Comparison of ENCODE assay signal across 1 cellular context in the genomic region with DNA sequence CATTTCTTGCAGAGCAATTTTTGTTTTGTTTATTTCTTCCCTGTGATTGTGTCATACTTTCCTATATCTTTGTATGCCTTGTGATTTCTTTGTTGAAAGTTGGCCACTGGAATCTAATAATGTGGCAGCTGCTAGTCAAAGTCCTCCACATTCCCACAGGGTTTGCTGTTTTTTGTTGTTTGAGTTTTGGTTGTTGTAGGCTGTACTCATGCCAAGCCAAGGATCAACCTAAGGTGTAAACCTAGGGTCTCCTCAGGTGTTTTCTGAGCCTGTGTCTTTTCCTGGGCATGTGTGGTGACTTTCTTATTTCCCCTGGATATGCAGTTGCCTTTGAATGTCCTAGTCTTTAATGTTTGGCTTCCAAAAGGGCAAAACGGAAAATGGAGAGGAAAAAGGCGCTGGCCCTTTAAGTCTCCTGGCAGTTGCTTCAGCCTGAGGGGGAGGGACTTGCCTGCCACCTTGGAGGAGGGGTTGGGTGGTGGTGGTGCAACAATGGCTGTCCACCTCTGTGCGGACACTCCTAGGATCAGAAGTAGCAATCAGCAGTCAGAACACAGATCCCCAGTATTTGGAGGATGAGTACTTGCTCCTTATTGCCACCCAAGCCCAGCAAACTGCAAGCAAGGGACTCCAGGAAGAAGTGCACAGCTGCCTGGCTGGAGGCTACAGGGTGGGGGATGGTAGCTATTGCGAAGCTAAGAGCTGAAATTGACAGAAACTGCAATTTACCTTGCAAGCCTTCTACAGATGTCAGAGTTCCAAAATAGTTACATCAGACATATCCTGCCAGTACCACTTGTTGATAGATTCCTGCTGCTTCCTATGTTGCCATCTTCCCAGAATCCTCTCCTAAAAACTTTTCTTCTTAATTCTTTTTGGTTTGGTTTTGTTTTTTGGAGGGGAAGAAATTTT.
TF ChIP-seq lines count a peak whose summit lies in the region.

No MANE protein-coding gene starts in this region.

TF ChIP-seq in HEK293, 187 proteins besides CTCF, POLR2A, EP300 and RAD21 (continued from another document):
- TF ChIP-seq, protein P1, sequence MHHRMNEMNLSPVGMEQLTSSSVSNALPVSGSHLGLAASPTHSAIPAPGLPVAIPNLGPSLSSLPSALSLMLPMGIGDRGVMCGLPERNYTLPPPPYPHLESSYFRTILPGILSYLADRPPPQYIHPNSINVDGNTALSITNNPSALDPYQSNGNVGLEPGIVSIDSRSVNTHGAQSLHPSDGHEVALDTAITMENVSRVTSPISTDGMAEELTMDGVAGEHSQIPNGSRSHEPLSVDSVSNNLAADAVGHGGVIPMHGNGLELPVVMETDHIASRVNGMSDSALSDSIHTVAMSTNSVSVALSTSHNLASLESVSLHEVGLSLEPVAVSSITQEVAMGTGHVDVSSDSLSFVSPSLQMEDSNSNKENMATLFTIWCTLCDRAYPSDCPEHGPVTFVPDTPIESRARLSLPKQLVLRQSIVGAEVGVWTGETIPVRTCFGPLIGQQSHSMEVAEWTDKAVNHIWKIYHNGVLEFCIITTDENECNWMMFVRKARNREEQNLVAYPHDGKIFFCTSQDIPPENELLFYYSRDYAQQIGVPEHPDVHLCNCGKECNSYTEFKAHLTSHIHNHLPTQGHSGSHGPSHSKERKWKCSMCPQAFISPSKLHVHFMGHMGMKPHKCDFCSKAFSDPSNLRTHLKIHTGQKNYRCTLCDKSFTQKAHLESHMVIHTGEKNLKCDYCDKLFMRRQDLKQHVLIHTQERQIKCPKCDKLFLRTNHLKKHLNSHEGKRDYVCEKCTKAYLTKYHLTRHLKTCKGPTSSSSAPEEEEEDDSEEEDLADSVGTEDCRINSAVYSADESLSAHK (tag by site-specific recombination; IDR thresholded peaks at IDR 0.05) = peak; percentile 67
- TF ChIP-seq, protein P2, sequence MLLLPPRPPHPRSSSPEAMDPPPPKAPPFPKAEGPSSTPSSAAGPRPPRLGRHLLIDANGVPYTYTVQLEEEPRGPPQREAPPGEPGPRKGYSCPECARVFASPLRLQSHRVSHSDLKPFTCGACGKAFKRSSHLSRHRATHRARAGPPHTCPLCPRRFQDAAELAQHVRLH (tag by site-specific recombination; IDR thresholded peaks at IDR 0.05) = peak; percentile 46; the same call in 1 of the 2 replicates
- TF ChIP-seq SCRT1 (tag by site-specific recombination; IDR thresholded peaks at IDR 0.05; ENCODE audit: borderline replicate concordance) (peak; percentile 88), SCRT2 (tag by site-specific recombination; IDR thresholded peaks at IDR 0.05) (peak; percentile 99), ZNF133 (tag by site-specific recombination; IDR thresholded peaks at IDR 0.05) (no peak), SP2 (tag by site-specific recombination; IDR thresholded peaks at IDR 0.05) (peak; percentile 43; the same call in 1 of the 2 replicates), ZNF837 (tag by site-specific recombination; IDR thresholded peaks at IDR 0.05) (no peak), ZNF529 (tag by site-specific recombination; IDR thresholded peaks at IDR 0.05; ENCODE audit: insufficient replicate concordance) (no peak), ZBTB21 (tag by site-specific recombination; IDR thresholded peaks at IDR 0.05) (peak; percentile 70; the same call in 1 of the 2 replicates), YY2 (tag by site-specific recombination; IDR thresholded peaks at IDR 0.05) (peak; percentile 57; the same call in 1 of the 2 replicates), ZNF335 (tag by site-specific recombination; conservative IDR thresholded peaks at IDR 0.05) (peak; percentile 77), GLIS1 (tag by site-specific recombination; IDR thresholded peaks at IDR 0.05) (0 out of 2 replicates have a peak, but pooled peaks have one; percentile 18), ZBTB20 (tag by site-specific recombination; IDR thresholded peaks at IDR 0.05) (peak; percentile 86), YY1 (tag by site-specific recombination; IDR thresholded peaks at IDR 0.05) (peak; percentile 78), ZNF24 (tag by site-specific recombination; IDR thresholded peaks at IDR 0.05) (peak; percentile 89), ZNF2 (tag by site-specific recombination; IDR thresholded peaks at IDR 0.05) (peak; percentile 68; the same call in 1 of the 2 replicates), ZNF558 (tag by site-specific recombination; IDR thresholded peaks at IDR 0.05) (peak; percentile 43; the same call in 1 of the 2 replicates), SP7 (tag by site-specific recombination; IDR thresholded peaks at IDR 0.05) (peak; percentile 75), ZNF76 (tag by site-specific recombination; IDR thresholded peaks at IDR 0.05; ENCODE audit: borderline replicate concordance, low read depth) (peak; percentile 69), ZNF292 (tag by site-specific recombination; IDR thresholded peaks at IDR 0.05; ENCODE audit: borderline replicate concordance, low read depth) (no peak), ZBTB17 (tag by site-specific recombination; IDR thresholded peaks at IDR 0.05) (peak; percentile 98), TRIM28 (IDR thresholded peaks at IDR 0.05; ENCODE audit: borderline replicate concordance, low read length) (peak; percentile 93), ZNF324 (tag by site-specific recombination; IDR thresholded peaks at IDR 0.05) (0 out of 2 replicates have a peak, but pooled peaks have one; percentile 55)
- TF ChIP-seq, protein P3, sequence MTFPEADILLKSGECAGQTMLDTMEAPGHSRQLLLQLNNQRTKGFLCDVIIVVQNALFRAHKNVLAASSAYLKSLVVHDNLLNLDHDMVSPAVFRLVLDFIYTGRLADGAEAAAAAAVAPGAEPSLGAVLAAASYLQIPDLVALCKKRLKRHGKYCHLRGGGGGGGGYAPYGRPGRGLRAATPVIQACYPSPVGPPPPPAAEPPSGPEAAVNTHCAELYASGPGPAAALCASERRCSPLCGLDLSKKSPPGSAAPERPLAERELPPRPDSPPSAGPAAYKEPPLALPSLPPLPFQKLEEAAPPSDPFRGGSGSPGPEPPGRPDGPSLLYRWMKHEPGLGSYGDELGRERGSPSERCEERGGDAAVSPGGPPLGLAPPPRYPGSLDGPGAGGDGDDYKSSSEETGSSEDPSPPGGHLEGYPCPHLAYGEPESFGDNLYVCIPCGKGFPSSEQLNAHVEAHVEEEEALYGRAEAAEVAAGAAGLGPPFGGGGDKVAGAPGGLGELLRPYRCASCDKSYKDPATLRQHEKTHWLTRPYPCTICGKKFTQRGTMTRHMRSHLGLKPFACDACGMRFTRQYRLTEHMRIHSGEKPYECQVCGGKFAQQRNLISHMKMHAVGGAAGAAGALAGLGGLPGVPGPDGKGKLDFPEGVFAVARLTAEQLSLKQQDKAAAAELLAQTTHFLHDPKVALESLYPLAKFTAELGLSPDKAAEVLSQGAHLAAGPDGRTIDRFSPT (tag by site-specific recombination; IDR thresholded peaks at IDR 0.05) = peak; percentile 76; the same call in 1 of the 2 replicates
- TF ChIP-seq, protein P4, sequence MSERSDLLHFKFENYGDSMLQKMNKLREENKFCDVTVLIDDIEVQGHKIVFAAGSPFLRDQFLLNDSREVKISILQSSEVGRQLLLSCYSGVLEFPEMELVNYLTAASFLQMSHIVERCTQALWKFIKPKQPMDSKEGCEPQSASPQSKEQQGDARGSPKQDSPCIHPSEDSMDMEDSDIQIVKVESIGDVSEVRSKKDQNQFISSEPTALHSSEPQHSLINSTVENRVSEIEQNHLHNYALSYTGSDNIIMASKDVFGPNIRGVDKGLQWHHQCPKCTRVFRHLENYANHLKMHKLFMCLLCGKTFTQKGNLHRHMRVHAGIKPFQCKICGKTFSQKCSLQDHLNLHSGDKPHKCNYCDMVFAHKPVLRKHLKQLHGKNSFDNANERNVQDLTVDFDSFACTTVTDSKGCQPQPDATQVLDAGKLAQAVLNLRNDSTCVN (tag by site-specific recombination; optimal IDR thresholded peaks at IDR 0.05) = no peak
- TF ChIP-seq, protein P5, sequence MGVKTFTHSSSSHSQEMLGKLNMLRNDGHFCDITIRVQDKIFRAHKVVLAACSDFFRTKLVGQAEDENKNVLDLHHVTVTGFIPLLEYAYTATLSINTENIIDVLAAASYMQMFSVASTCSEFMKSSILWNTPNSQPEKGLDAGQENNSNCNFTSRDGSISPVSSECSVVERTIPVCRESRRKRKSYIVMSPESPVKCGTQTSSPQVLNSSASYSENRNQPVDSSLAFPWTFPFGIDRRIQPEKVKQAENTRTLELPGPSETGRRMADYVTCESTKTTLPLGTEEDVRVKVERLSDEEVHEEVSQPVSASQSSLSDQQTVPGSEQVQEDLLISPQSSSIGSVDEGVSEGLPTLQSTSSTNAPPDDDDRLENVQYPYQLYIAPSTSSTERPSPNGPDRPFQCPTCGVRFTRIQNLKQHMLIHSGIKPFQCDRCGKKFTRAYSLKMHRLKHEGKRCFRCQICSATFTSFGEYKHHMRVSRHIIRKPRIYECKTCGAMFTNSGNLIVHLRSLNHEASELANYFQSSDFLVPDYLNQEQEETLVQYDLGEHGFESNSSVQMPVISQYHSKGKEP (tag by site-specific recombination; IDR thresholded peaks at IDR 0.05) = peak; percentile 72
- TF ChIP-seq, protein P6, sequence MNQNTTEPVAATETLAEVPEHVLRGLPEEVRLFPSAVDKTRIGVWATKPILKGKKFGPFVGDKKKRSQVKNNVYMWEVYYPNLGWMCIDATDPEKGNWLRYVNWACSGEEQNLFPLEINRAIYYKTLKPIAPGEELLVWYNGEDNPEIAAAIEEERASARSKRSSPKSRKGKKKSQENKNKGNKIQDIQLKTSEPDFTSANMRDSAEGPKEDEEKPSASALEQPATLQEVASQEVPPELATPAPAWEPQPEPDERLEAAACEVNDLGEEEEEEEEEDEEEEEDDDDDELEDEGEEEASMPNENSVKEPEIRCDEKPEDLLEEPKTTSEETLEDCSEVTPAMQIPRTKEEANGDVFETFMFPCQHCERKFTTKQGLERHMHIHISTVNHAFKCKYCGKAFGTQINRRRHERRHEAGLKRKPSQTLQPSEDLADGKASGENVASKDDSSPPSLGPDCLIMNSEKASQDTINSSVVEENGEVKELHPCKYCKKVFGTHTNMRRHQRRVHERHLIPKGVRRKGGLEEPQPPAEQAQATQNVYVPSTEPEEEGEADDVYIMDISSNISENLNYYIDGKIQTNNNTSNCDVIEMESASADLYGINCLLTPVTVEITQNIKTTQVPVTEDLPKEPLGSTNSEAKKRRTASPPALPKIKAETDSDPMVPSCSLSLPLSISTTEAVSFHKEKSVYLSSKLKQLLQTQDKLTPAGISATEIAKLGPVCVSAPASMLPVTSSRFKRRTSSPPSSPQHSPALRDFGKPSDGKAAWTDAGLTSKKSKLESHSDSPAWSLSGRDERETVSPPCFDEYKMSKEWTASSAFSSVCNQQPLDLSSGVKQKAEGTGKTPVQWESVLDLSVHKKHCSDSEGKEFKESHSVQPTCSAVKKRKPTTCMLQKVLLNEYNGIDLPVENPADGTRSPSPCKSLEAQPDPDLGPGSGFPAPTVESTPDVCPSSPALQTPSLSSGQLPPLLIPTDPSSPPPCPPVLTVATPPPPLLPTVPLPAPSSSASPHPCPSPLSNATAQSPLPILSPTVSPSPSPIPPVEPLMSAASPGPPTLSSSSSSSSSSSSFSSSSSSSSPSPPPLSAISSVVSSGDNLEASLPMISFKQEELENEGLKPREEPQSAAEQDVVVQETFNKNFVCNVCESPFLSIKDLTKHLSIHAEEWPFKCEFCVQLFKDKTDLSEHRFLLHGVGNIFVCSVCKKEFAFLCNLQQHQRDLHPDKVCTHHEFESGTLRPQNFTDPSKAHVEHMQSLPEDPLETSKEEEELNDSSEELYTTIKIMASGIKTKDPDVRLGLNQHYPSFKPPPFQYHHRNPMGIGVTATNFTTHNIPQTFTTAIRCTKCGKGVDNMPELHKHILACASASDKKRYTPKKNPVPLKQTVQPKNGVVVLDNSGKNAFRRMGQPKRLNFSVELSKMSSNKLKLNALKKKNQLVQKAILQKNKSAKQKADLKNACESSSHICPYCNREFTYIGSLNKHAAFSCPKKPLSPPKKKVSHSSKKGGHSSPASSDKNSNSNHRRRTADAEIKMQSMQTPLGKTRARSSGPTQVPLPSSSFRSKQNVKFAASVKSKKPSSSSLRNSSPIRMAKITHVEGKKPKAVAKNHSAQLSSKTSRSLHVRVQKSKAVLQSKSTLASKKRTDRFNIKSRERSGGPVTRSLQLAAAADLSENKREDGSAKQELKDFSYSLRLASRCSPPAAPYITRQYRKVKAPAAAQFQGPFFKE (tag by site-specific recombination; IDR thresholded peaks at IDR 0.05; ENCODE audit: borderline replicate concordance) = no peak
- TF ChIP-seq, protein P7, sequence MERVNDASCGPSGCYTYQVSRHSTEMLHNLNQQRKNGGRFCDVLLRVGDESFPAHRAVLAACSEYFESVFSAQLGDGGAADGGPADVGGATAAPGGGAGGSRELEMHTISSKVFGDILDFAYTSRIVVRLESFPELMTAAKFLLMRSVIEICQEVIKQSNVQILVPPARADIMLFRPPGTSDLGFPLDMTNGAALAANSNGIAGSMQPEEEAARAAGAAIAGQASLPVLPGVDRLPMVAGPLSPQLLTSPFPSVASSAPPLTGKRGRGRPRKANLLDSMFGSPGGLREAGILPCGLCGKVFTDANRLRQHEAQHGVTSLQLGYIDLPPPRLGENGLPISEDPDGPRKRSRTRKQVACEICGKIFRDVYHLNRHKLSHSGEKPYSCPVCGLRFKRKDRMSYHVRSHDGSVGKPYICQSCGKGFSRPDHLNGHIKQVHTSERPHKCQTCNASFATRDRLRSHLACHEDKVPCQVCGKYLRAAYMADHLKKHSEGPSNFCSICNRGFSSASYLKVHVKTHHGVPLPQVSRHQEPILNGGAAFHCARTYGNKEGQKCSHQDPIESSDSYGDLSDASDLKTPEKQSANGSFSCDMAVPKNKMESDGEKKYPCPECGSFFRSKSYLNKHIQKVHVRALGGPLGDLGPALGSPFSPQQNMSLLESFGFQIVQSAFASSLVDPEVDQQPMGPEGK (tag by site-specific recombination; IDR thresholded peaks at IDR 0.05) = peak; percentile 74
- TF ChIP-seq, protein P8, sequence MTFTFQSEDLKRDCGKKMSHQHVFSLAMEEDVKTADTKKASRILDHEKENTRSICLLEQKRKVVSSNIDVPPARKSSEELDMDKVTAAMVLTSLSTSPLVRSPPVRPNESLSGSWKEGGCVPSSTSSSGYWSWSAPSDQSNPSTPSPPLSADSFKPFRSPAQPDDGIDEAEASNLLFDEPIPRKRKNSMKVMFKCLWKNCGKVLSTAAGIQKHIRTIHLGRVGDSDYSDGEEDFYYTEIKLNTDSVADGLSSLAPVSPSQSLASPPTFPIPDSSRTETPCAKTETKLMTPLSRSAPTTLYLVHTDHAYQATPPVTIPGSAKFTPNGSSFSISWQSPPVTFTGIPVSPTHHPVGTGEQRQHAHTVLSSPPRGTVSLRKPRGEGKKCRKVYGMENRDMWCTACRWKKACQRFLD (tag by site-specific recombination; IDR thresholded peaks at IDR 0.05) = no peak
- TF ChIP-seq, protein P9, sequence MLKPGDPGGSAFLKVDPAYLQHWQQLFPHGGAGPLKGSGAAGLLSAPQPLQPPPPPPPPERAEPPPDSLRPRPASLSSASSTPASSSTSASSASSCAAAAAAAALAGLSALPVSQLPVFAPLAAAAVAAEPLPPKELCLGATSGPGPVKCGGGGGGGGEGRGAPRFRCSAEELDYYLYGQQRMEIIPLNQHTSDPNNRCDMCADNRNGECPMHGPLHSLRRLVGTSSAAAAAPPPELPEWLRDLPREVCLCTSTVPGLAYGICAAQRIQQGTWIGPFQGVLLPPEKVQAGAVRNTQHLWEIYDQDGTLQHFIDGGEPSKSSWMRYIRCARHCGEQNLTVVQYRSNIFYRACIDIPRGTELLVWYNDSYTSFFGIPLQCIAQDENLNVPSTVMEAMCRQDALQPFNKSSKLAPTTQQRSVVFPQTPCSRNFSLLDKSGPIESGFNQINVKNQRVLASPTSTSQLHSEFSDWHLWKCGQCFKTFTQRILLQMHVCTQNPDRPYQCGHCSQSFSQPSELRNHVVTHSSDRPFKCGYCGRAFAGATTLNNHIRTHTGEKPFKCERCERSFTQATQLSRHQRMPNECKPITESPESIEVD (tag by site-specific recombination; IDR thresholded peaks at IDR 0.05) = peak; percentile 14; the same call in 1 of the 2 replicates
